11 cellular contexts compared by ENCODE assay signal in genomic region chr11:118051611-118052461, GRCh38. TPM values are rescaled to one million over a fixed set of nuclear protein-coding genes. Genes with fewer than 3 reads are reported as not detected.
A peak's percentile ranks its signal among the peaks of the same experiment; 100 is the strongest.
DNase-seq lines count a peak whose midpoint lies in the region; ATAC-seq and TF ChIP-seq lines count a peak whose summit lies in the region.
"Had no signal": no experiment of that assay in that cellular context is flagged by ENCODE, and none has a peak within 500 bp of the region (broad histone marks: within the 10 kb centered on the region; RNA-seq: fewer than 3 reads in every experiment).

No MANE protein-coding gene starts in this region.

- peak overlapping the region; percentile 59 to 72 for H3K4me3 Mint-ChIP-seq in stimulated activated naive CD8-positive, alpha-beta T cell treated with anti-CD3 and anti-CD28 coated beads, Interleukin-15, amount 100 ng/mL, for 72 hours

- H3K9me3 ChIP-seq in lower lobe of right lung: no peaks in the 10 kb centered on the region
- H3K9me3 ChIP-seq: adrenal gland had no signal

- H3K4me3 ChIP-seq in lower lobe of right lung: no peak overlapping the region
- H3K4me3 ChIP-seq: adrenal gland had no signal

- H3K27me3 ChIP-seq in lower lobe of right lung (ENCODE audit: low read depth): no peaks in the 10 kb centered on the region
- H3K27me3 ChIP-seq: adrenal gland had no signal

- peak; percentile 79 for DNase-seq in activated gamma-delta T cell treated with Interleukin-2 at 50 U/mL for 16 hours
- no peak for DNase-seq in activated gamma-delta T cell (lab: John Stamatoyannopoulos, UW)
- peak; percentile 63 for DNase-seq in activated CD8-positive, alpha-beta memory T cell treated with anti-CD3 and anti-CD28 coated beads, Interleukin-2, amount 50 U/mL, for 1 hour (ENCODE audit: extremely low read depth)
- DNase-seq in lower lobe of right lung: no peak
- DNase-seq in stimulated activated naive CD8-positive, alpha-beta T cell treated with anti-CD3 and anti-CD28 coated beads, Interleukin-15, amount 100 ng/mL, for 72 hours: peak; percentile 52 to 76
- no peak for DNase-seq in retina

- intact Hi-C loops in lower lobe of right lung (cut with DNase I): no loop called here

- peak overlapping the region; percentile 56 to 73 for H3K27ac Mint-ChIP-seq in stimulated activated naive CD8-positive, alpha-beta T cell treated with anti-CD3 and anti-CD28 coated beads, Interleukin-15, amount 100 ng/mL, for 72 hours

- H3K36me3 ChIP-seq in lower lobe of right lung: no peaks in the 10 kb centered on the region
- H3K36me3 ChIP-seq: adrenal gland had no signal

- H3K4me1 Mint-ChIP-seq in stimulated activated naive CD8-positive, alpha-beta T cell treated with anti-CD3 and anti-CD28 coated beads, Interleukin-15, amount 100 ng/mL, for 72 hours: peaks cover 65% of the 10 kb centered on the region

- TF ChIP-seq CTCF in lower lobe of right lung (IDR thresholded peaks at IDR 0.05): no peak

- H3K27ac ChIP-seq in lower lobe of right lung: no peak overlapping the region
- H3K27ac ChIP-seq: adrenal gland had no signal

- H3K9me3 Mint-ChIP-seq in stimulated activated naive CD8-positive, alpha-beta T cell treated with anti-CD3 and anti-CD28 coated beads, Interleukin-15, amount 100 ng/mL, for 72 hours: no peaks in the 10 kb centered on the region

- peaks cover 6% of the 10 kb centered on the region for H3K27me3 Mint-ChIP-seq in stimulated activated naive CD8-positive, alpha-beta T cell treated with anti-CD3 and anti-CD28 coated beads, Interleukin-15, amount 100 ng/mL, for 72 hours

- H3K4me1 ChIP-seq in lower lobe of right lung: no peaks in the 10 kb centered on the region
- H3K4me1 ChIP-seq: adrenal gland had no signal

- ATAC-seq in lower lobe of right lung: peak; percentile 58 to 59
- peak; percentile 93 for ATAC-seq in stimulated activated naive CD8-positive, alpha-beta T cell treated with anti-CD3 and anti-CD28 coated beads, Interleukin-15, amount 100 ng/mL, for 72 hours
- no peak for ATAC-seq in HG03045 (IDR thresholded peaks at IDR 0.05; ENCODE audit: unreplicated experiment)
- ATAC-seq in GM21515 (IDR thresholded peaks at IDR 0.05; ENCODE audit: unreplicated experiment): no peak

RNA-seq across cellular contexts. Expression of gene TMPRSS4, which starts 25.0 kb away (rescaled TPM):
- total RNA-seq in lower lobe of right lung: 7.9 TPM
- total RNA-seq: A673, LHCN-M2 had no signal

RNA-seq across cellular contexts. Expression of gene SMIM35, which starts 34.9 kb away (rescaled TPM):
- total RNA-seq in lower lobe of right lung: not detected
- total RNA-seq: A673, LHCN-M2 had no signal

Comparison
In these comparisons a context has a peak if more than half of its experiments do, and no peak if none do; other contexts are left out.
1. DNase-seq: peak in activated gamma-delta T cell treated with Interleukin-2 at 50 U/mL for 16 hours (single experiment), activated CD8-positive, alpha-beta memory T cell treated with anti-CD3 and anti-CD28 coated beads, Interleukin-2, amount 50 U/mL, for 1 hour (single experiment) and stimulated activated naive CD8-positive, alpha-beta T cell treated with anti-CD3 and anti-CD28 coated beads, Interleukin-15, amount 100 ng/mL, for 72 hours (2 of 2); none in activated gamma-delta T cell (single experiment), lower lobe of right lung (single experiment) and retina (single experiment).
2. ATAC-seq: peak in lower lobe of right lung (2 of 2) and stimulated activated naive CD8-positive, alpha-beta T cell treated with anti-CD3 and anti-CD28 coated beads, Interleukin-15, amount 100 ng/mL, for 72 hours (single experiment); none in HG03045 (single experiment) and GM21515 (single experiment).